Comparison of ENCODE assay signal across 24 cellular contexts in the genomic region with DNA sequence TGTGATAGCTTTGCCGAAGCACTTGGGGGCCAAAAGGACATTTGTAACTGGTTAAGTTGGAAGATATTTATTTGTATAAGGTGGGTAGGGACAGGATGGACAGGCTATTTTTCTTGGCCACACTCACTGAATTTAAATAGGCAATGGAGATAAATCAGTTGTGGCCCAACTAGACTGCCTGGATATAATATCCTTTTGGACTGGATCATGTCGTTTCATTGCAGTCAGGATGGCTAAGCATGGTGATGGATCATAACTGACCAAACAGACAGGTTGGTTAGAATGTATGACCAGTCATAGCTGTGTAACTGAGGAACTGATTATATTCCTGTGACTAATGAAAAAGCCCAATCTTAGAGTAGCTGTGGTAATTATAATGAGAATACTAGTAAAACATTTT.
DNase-seq lines count a peak whose midpoint lies in the region; ATAC-seq, FAIRE-seq and TF ChIP-seq lines count a peak whose summit lies in the region.
"Had no signal": no experiment of that assay in that cellular context is flagged by ENCODE, and none has a peak within 500 bp of the region (broad histone marks: within the 10 kb centered on the region; RNA-seq: fewer than 3 reads in every experiment).

No MANE protein-coding gene starts in this region.

- H3K27me3 ChIP-seq in PC-3 (ENCODE audit: low read length), result no peaks in the 10 kb centered on the region
- H3K27me3 ChIP-seq: suprapubic skin, vagina had no signal

- H3K4me3 ChIP-seq in PC-3 (ENCODE audit: low read length), result no peak overlapping the region
- H3K4me3 ChIP-seq: suprapubic skin, vagina had no signal

- no peak overlapping the region for H3K4me3 Mint-ChIP-seq in activated naive CD4-positive, alpha-beta T cell treated with anti-CD3 and anti-CD28 coated beads, Interleukin-2, amount 50 U/mL, for 24 hours
- peak overlapping the region in 1 of 2 donors; percentile 25 for H3K4me3 Mint-ChIP-seq in stimulated activated naive B cell treated with anti-CD40 and anti-IgM and Interleukin-4, amounts not matched to agents 10 μg/mL and 1 μg/mL and 100 μg/mL, for 72 hours

- H3K9ac ChIP-seq in PC-3 (ENCODE audit: low read length), result no peak overlapping the region

- H3K79me2 ChIP-seq in PC-3 (ENCODE audit: low read length), result no peaks in the 10 kb centered on the region

- H3K9me2 ChIP-seq in PC-3 (replicated peaks; ENCODE audit: low read length), result no peaks in the 10 kb centered on the region

- H3K36me3 Mint-ChIP-seq in activated naive CD4-positive, alpha-beta T cell treated with anti-CD3 and anti-CD28 coated beads, Interleukin-2, amount 50 U/mL, for 24 hours, result peaks cover 9% of the 10 kb centered on the region
- H3K36me3 Mint-ChIP-seq in stimulated activated naive B cell treated with anti-CD40 and anti-IgM and Interleukin-4, amounts not matched to agents 10 μg/mL and 1 μg/mL and 100 μg/mL, for 72 hours, result peaks cover 20 to 29% of the 10 kb centered on the region in 2 donors

- no peaks in the 10 kb centered on the region for H3F3A ChIP-seq in PC-3 (ENCODE audit: low read length, unreplicated experiment)

- ATAC-seq in PC-3 (peak; percentile 64), esophagus mucosa (peak; percentile 79), HG03025 (IDR thresholded peaks at IDR 0.05; ENCODE audit: low FRiP score, unreplicated experiment) (no peak), omental fat pad (ENCODE audit: low FRiP score) (no peak)
- no peak for ATAC-seq in stimulated activated naive B cell treated with anti-CD40 and anti-IgM and Interleukin-4, amounts not matched to agents 10 μg/mL and 1 μg/mL and 100 μg/mL, for 72 hours (replicated peaks)
- ATAC-seq: activated naive CD4-positive, alpha-beta T cell treated with anti-CD3 and anti-CD28 coated beads, Interleukin-2, amount 50 U/mL, for 72 hours had no signal

- H3K9me3 Mint-ChIP-seq in activated naive CD4-positive, alpha-beta T cell treated with anti-CD3 and anti-CD28 coated beads, Interleukin-2, amount 50 U/mL, for 24 hours, result no peaks in the 10 kb centered on the region
- H3K9me3 Mint-ChIP-seq in stimulated activated naive B cell treated with anti-CD40 and anti-IgM and Interleukin-4, amounts not matched to agents 10 μg/mL and 1 μg/mL and 100 μg/mL, for 72 hours, result peaks cover 9 to 10% of the 10 kb centered on the region in 2 donors

- no peak for FAIRE-seq in HTR-8/SVneo (lab: Jason Lieb, UNC)
- FAIRE-seq: GM19239 had no signal

- POLR2A ChIA-PET in PC-3 (lab: Charles Lee; ENCODE audit: unreplicated experiment), result no interaction called here

- peak overlapping the region; percentile 47 for H3K27ac Mint-ChIP-seq in activated naive CD4-positive, alpha-beta T cell treated with anti-CD3 and anti-CD28 coated beads, Interleukin-2, amount 50 U/mL, for 24 hours
- peak overlapping the region; percentile 86 for H3K27ac Mint-ChIP-seq in stimulated activated naive B cell treated with anti-CD40 and anti-IgM and Interleukin-4, amounts not matched to agents 10 μg/mL and 1 μg/mL and 100 μg/mL, for 72 hours

- H3K9me3 ChIP-seq in PC-3 (ENCODE audit: low read length), result no peaks in the 10 kb centered on the region
- H3K9me3 ChIP-seq: suprapubic skin, vagina had no signal

- no TSS peak for BruUV-seq in PC-3 (replicated peaks; lab: Mats Ljungman, UMichigan)

- H3K4me1 Mint-ChIP-seq in activated naive CD4-positive, alpha-beta T cell treated with anti-CD3 and anti-CD28 coated beads, Interleukin-2, amount 50 U/mL, for 24 hours, result peaks cover 54% of the 10 kb centered on the region
- H3K4me1 Mint-ChIP-seq in stimulated activated naive B cell treated with anti-CD40 and anti-IgM and Interleukin-4, amounts not matched to agents 10 μg/mL and 1 μg/mL and 100 μg/mL, for 72 hours, result peaks cover 53 to 81% of the 10 kb centered on the region in 2 donors

- H3K4me1 ChIP-seq in PC-3 (ENCODE audit: insufficient read depth, low read length), result peaks cover 22% of the 10 kb centered on the region

- intact Hi-C loops in PC-3 (cut with micrococcal nuclease), result no loop called here

- H4K20me1 ChIP-seq in PC-3 (ENCODE audit: low read length), result no peaks in the 10 kb centered on the region

- TF ChIP-seq CTCF in PC-3 (conservative IDR thresholded peaks at IDR 0.05; ENCODE audit: low read depth, low read length), result no peak
- no peak for TF ChIP-seq CTCF in omental fat pad (IDR thresholded peaks at IDR 0.05)

- H2AFZ ChIP-seq in PC-3 (ENCODE audit: low read length), result no peak overlapping the region

- CTCF ChIA-PET in PC-3 (lab: Charles Lee), result no interaction called here

- H3K36me3 ChIP-seq in PC-3 (ENCODE audit: low read depth, low read length), result no peaks in the 10 kb centered on the region
- H3K36me3 ChIP-seq: suprapubic skin, vagina had no signal

- peak overlapping the region; percentile 9; the same call in 1 of the 2 replicates for H3K4me2 ChIP-seq in PC-3 (ENCODE audit: low read length)

- no peaks in the 10 kb centered on the region for H3K27me3 Mint-ChIP-seq in activated naive CD4-positive, alpha-beta T cell treated with anti-CD3 and anti-CD28 coated beads, Interleukin-2, amount 50 U/mL, for 24 hours
- no peaks in the 10 kb centered on the region for H3K27me3 Mint-ChIP-seq in stimulated activated naive B cell treated with anti-CD40 and anti-IgM and Interleukin-4, amounts not matched to agents 10 μg/mL and 1 μg/mL and 100 μg/mL, for 72 hours

- no peak overlapping the region for H3K27ac ChIP-seq in PC-3 (ENCODE audit: low read length)
- H3K27ac ChIP-seq: C4-2B, suprapubic skin, vagina had no signal

- no peak for DNase-seq in activated naive CD4-positive, alpha-beta T cell treated with Interleukin-2 at 50 U/mL for 16 hours
- DNase-seq in PC-3, result peak; percentile 61
- DNase-seq in stimulated activated naive B cell treated with anti-CD40 and anti-IgM and Interleukin-4, amounts not matched to agents 10 μg/mL and 1 μg/mL and 100 μg/mL, for 72 hours, result no peak
- no peak for DNase-seq in HTR-8/SVneo (ENCODE audit: insufficient read length, low spot score)
- DNase-seq in omental fat pad (ENCODE audit: low spot score), result no peak
- DNase-seq: activated CD4-positive, alpha-beta T cell treated with anti-CD3 and anti-CD28 coated beads, Interleukin-2, amount 50 U/mL, for 48 hours; activated T-cell treated with anti-CD3 and anti-CD28 coated beads for 4 hours; foreskin fibroblast; NCI-H1048; NCI-H2029; NCI-H226; occipital lobe; right cardiac atrium; SHP77 treated with DMSO at 0.1 percent for 48 hours; stimulated activated CD4-positive, alpha-beta T cell treated with anti-CD3 and anti-CD28 coated beads, Interleukin-12 subunit alpha, Interleukin-12 subunit beta, amount 100 ng/mL, for 4 hours; T-helper 1 cell had no signal

Comparison
In these comparisons a context has a peak if more than half of its experiments do, and no peak if none do; other contexts are left out.
1. ATAC-seq: peak in PC-3 (single experiment) and esophagus mucosa (single experiment); none in stimulated activated naive B cell treated with anti-CD40 and anti-IgM and Interleukin-4, amounts not matched to agents 10 μg/mL and 1 μg/mL and 100 μg/mL, for 72 hours (0 of 2), HG03025 (single experiment) and omental fat pad (single experiment).